Comparison of ENCODE assay signal across 3 cellular contexts in genomic region chr3:108642526-108642925, GRCh38.
TF ChIP-seq lines count a peak whose summit lies in the region.

No MANE protein-coding gene starts in this region.

TF ChIP-seq in GM23338, 12 proteins besides CTCF, POLR2A, EP300 and RAD21 (continues in another document):
- no peak for TF ChIP-seq ETS1 (IDR thresholded peaks at IDR 0.05)
- TF ChIP-seq CREB1 (CRISPR knock-in tag; IDR thresholded peaks at IDR 0.05; ENCODE audit: low read depth), result no peak
- TF ChIP-seq, protein P1, sequence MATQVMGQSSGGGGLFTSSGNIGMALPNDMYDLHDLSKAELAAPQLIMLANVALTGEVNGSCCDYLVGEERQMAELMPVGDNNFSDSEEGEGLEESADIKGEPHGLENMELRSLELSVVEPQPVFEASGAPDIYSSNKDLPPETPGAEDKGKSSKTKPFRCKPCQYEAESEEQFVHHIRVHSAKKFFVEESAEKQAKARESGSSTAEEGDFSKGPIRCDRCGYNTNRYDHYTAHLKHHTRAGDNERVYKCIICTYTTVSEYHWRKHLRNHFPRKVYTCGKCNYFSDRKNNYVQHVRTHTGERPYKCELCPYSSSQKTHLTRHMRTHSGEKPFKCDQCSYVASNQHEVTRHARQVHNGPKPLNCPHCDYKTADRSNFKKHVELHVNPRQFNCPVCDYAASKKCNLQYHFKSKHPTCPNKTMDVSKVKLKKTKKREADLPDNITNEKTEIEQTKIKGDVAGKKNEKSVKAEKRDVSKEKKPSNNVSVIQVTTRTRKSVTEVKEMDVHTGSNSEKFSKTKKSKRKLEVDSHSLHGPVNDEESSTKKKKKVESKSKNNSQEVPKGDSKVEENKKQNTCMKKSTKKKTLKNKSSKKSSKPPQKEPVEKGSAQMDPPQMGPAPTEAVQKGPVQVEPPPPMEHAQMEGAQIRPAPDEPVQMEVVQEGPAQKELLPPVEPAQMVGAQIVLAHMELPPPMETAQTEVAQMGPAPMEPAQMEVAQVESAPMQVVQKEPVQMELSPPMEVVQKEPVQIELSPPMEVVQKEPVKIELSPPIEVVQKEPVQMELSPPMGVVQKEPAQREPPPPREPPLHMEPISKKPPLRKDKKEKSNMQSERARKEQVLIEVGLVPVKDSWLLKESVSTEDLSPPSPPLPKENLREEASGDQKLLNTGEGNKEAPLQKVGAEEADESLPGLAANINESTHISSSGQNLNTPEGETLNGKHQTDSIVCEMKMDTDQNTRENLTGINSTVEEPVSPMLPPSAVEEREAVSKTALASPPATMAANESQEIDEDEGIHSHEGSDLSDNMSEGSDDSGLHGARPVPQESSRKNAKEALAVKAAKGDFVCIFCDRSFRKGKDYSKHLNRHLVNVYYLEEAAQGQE (IDR thresholded peaks at IDR 0.05; ENCODE audit: unreplicated experiment), result no peak
- TF ChIP-seq STAT1 (IDR thresholded peaks at IDR 0.05; ENCODE audit: unreplicated experiment), result no peak
- TF ChIP-seq JUNB (IDR thresholded peaks at IDR 0.05; ENCODE audit: unreplicated experiment), result no peak

TF ChIP-seq in WTC11, 78 proteins besides CTCF, POLR2A, EP300 and RAD21 (continues in another document):
- TF ChIP-seq ZNF281 (CRISPR knock-in tag; IDR thresholded peaks at IDR 0.05), result no peak
- TF ChIP-seq NFE2L1 (CRISPR knock-in tag; IDR thresholded peaks at IDR 0.05), result no peak
- no peak for TF ChIP-seq KAT7 (CRISPR knock-in tag; IDR thresholded peaks at IDR 0.05; ENCODE audit: borderline replicate concordance)
- no peak for TF ChIP-seq ZNF425 (CRISPR knock-in tag; conservative IDR thresholded peaks at IDR 0.05)
- TF ChIP-seq ETV6 (CRISPR knock-in tag; IDR thresholded peaks at IDR 0.05), result no peak
- TF ChIP-seq ZNF263 (CRISPR knock-in tag; IDR thresholded peaks at IDR 0.05; ENCODE audit: low read depth), result no peak
- TF ChIP-seq CREB1 (CRISPR knock-in tag; IDR thresholded peaks at IDR 0.05), result no peak
- TF ChIP-seq JAZF1 (CRISPR knock-in tag; IDR thresholded peaks at IDR 0.05), result no peak
- TF ChIP-seq TP53 (CRISPR knock-in tag; IDR thresholded peaks at IDR 0.05), result no peak
- no peak for TF ChIP-seq PRRX2 (CRISPR knock-in tag; IDR thresholded peaks at IDR 0.05)
- TF ChIP-seq ZNF121 (CRISPR knock-in tag; IDR thresholded peaks at IDR 0.05), result no peak
- TF ChIP-seq, protein P2, sequence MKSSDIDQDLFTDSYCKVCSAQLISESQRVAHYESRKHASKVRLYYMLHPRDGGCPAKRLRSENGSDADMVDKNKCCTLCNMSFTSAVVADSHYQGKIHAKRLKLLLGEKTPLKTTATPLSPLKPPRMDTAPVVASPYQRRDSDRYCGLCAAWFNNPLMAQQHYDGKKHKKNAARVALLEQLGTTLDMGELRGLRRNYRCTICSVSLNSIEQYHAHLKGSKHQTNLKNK (CRISPR knock-in tag; IDR thresholded peaks at IDR 0.05), result no peak
- no peak for TF ChIP-seq ZNF532 (CRISPR knock-in tag; IDR thresholded peaks at IDR 0.05; ENCODE audit: borderline replicate concordance)
- TF ChIP-seq TEAD1 (CRISPR knock-in tag; IDR thresholded peaks at IDR 0.05), result no peak

TF ChIP-seq in H1, 55 proteins besides CTCF, POLR2A, EP300 and RAD21:
- no peak for TF ChIP-seq PHF8 (conservative IDR thresholded peaks at IDR 0.05; ENCODE audit: low read depth, low read length)
- no peak for TF ChIP-seq CTBP2 (IDR thresholded peaks at IDR 0.05; ENCODE audit: borderline replicate concordance, insufficient read depth, insufficient read length, low read length)
- TF ChIP-seq, protein P3, sequence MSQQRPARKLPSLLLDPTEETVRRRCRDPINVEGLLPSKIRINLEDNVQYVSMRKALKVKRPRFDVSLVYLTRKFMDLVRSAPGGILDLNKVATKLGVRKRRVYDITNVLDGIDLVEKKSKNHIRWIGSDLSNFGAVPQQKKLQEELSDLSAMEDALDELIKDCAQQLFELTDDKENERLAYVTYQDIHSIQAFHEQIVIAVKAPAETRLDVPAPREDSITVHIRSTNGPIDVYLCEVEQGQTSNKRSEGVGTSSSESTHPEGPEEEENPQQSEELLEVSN (IDR thresholded peaks at IDR 0.05), result no peak
- TF ChIP-seq FOSL1 (IDR thresholded peaks at IDR 0.05; ENCODE audit: insufficient read depth, low read depth, low read length), result no peak
- no peak for TF ChIP-seq KDM5A (IDR thresholded peaks at IDR 0.05; ENCODE audit: low read length)
- TF ChIP-seq POLR2AphosphoS5 (IDR thresholded peaks at IDR 0.05; ENCODE audit: low read depth, low read length), result no peak
- TF ChIP-seq CBX5 (IDR thresholded peaks at IDR 0.05; ENCODE audit: low read depth, low read length), result no peak
- no peak for TF ChIP-seq MAX (IDR thresholded peaks at IDR 0.05)
- no peak for TF ChIP-seq RNF2 (IDR thresholded peaks at IDR 0.05; ENCODE audit: borderline replicate concordance, low read depth, low read length, missing control alignments, poor library complexity, severe bottlenecking)
- no peak for TF ChIP-seq ZNF274 (IDR thresholded peaks at IDR 0.05; ENCODE audit: borderline replicate concordance, extremely low read depth, low read length)
- no peak for TF ChIP-seq SIN3A (conservative IDR thresholded peaks at IDR 0.05 in 1 of 2, IDR thresholded peaks at IDR 0.05 in 1 of 2; ENCODE audit: low read depth in 1 of 2, low read length in 2 of 2)
- no peak for TF ChIP-seq ASH2L (IDR thresholded peaks at IDR 0.05; ENCODE audit: low read length)
- no peak for TF ChIP-seq NANOG (IDR thresholded peaks at IDR 0.05; ENCODE audit: insufficient read depth, low read depth, low read length, poor library complexity, severe bottlenecking)
- no peak for TF ChIP-seq TBP (IDR thresholded peaks at IDR 0.05; ENCODE audit: low read depth, low read length)
